8 cellular contexts compared by ENCODE assay signal in genomic region chr1:243842978-243843490, GRCh38. TPM values are rescaled to one million over a fixed set of nuclear protein-coding genes. Genes with fewer than 3 reads are reported as not detected.
DNase-seq lines count a peak whose midpoint lies in the region; ATAC-seq and TF ChIP-seq lines count a peak whose summit lies in the region.

No MANE protein-coding gene starts in this region.

- peak overlapping the region; percentile 21 for H3K4me3 ChIP-seq in CD4-positive, CD25-positive, alpha-beta regulatory T cell (ENCODE audit: low read depth, low read length)
- no peak overlapping the region for H3K4me3 ChIP-seq in RWPE2 (ENCODE audit: severe bottlenecking)
- H3K4me3 ChIP-seq in effector memory CD4-positive, alpha-beta T cell (ENCODE audit: insufficient read depth, low read depth, low read length, poor library complexity, severe bottlenecking) = no peak overlapping the region

- peaks cover 29 to 57% (median 36%) of the 10 kb centered on the region in 4 donors for H3K4me1 Mint-ChIP-seq in CD4-positive, CD25-positive, alpha-beta regulatory T cell
- peaks cover 17 to 27% of the 10 kb centered on the region in 2 donors for H3K4me1 Mint-ChIP-seq in natural killer cell treated with Interleukin-12 subunit alpha and Interleukin-12 subunit beta and Interleukin-15 and Interleukin-18, amount 100 ng/mL, for 72 hours (ENCODE audit: low read depth in 2 of 2)

- peak in 1 of 2 donors; percentile 19 for ATAC-seq in CD4-positive, CD25-positive, alpha-beta regulatory T cell (ENCODE audit: low read depth in 2 of 2)
- ATAC-seq in RWPE2 (ENCODE audit: low read depth) (peak; percentile 68), GM21529 (IDR thresholded peaks at IDR 0.05; ENCODE audit: unreplicated experiment) (no peak), GM18861 (IDR thresholded peaks at IDR 0.05; ENCODE audit: unreplicated experiment) (no peak)
- peak in 1 of 2 donors; percentile 59 for ATAC-seq in natural killer cell treated with Interleukin-12 subunit alpha and Interleukin-12 subunit beta and Interleukin-15 and Interleukin-18, amount 100 ng/mL, for 72 hours

- peaks cover 0 to 2% (median 0%) of the 10 kb centered on the region in 7 donors for H3K9me3 Mint-ChIP-seq in CD4-positive, CD25-positive, alpha-beta regulatory T cell
- no peaks in the 10 kb centered on the region for H3K9me3 Mint-ChIP-seq in natural killer cell treated with Interleukin-12 subunit alpha and Interleukin-12 subunit beta and Interleukin-15 and Interleukin-18, amount 100 ng/mL, for 72 hours

- peak overlapping the region; percentile 52 for H3K27ac ChIP-seq in CD4-positive, CD25-positive, alpha-beta regulatory T cell (ENCODE audit: insufficient read depth, low read length, poor library complexity, severe bottlenecking)
- H3K27ac ChIP-seq in RWPE2 (ENCODE audit: poor library complexity, severe bottlenecking) = peak overlapping the region; percentile 45
- peak overlapping the region; percentile 49 for H3K27ac ChIP-seq in effector memory CD4-positive, alpha-beta T cell (ENCODE audit: insufficient read depth, low read length, poor library complexity, severe bottlenecking)
- no peak overlapping the region for H3K27ac ChIP-seq in substantia nigra (ENCODE audit: low read depth, low read length, poor library complexity, severe bottlenecking)

- H3K27me3 Mint-ChIP-seq in CD4-positive, CD25-positive, alpha-beta regulatory T cell = no peaks in the 10 kb centered on the region
- H3K27me3 Mint-ChIP-seq in natural killer cell treated with Interleukin-12 subunit alpha and Interleukin-12 subunit beta and Interleukin-15 and Interleukin-18, amount 100 ng/mL, for 72 hours = no peaks in the 10 kb centered on the region

- peaks cover 21% of the 10 kb centered on the region for H3K4me1 ChIP-seq in CD4-positive, CD25-positive, alpha-beta regulatory T cell (ENCODE audit: control insufficient read depth, insufficient read depth, low read length, poor library complexity, severe bottlenecking)
- peaks cover 8% of the 10 kb centered on the region for H3K4me1 ChIP-seq in RWPE2 (ENCODE audit: insufficient read depth, poor library complexity, severe bottlenecking)
- H3K4me1 ChIP-seq in effector memory CD4-positive, alpha-beta T cell (ENCODE audit: control insufficient read depth, insufficient read depth, low read length, poor library complexity, severe bottlenecking) = peaks cover 19% of the 10 kb centered on the region

- TF ChIP-seq CTCF in RWPE2 (IDR thresholded peaks at IDR 0.05; ENCODE audit: poor library complexity, severe bottlenecking) = no peak

- H3K9me3 ChIP-seq in CD4-positive, CD25-positive, alpha-beta regulatory T cell (ENCODE audit: control insufficient read depth in 2 of 2, low read length in 2 of 2) = no peaks in the 10 kb centered on the region
- no peaks in the 10 kb centered on the region for H3K9me3 ChIP-seq in RWPE2 (ENCODE audit: severe bottlenecking)
- H3K9me3 ChIP-seq in effector memory CD4-positive, alpha-beta T cell (ENCODE audit: control insufficient read depth, low read length) = no peaks in the 10 kb centered on the region

- no peaks in the 10 kb centered on the region for H3K27me3 ChIP-seq in CD4-positive, CD25-positive, alpha-beta regulatory T cell (ENCODE audit: control insufficient read depth, insufficient read depth, low read length)
- H3K27me3 ChIP-seq in RWPE2 (ENCODE audit: insufficient read depth, poor library complexity, severe bottlenecking) = no peaks in the 10 kb centered on the region
- no peaks in the 10 kb centered on the region for H3K27me3 ChIP-seq in effector memory CD4-positive, alpha-beta T cell (replicated peaks; ENCODE audit: control insufficient read depth, insufficient read depth, low read length, poor library complexity, severe bottlenecking)

- no peaks in the 10 kb centered on the region for H3K36me3 ChIP-seq in CD4-positive, CD25-positive, alpha-beta regulatory T cell (ENCODE audit: control insufficient read depth, insufficient read depth, low read length)
- no peaks in the 10 kb centered on the region for H3K36me3 ChIP-seq in RWPE2 (ENCODE audit: low read depth)
- H3K36me3 ChIP-seq in effector memory CD4-positive, alpha-beta T cell (ENCODE audit: control insufficient read depth, insufficient read depth, low read length) = no peaks in the 10 kb centered on the region

- H3K36me3 Mint-ChIP-seq in CD4-positive, CD25-positive, alpha-beta regulatory T cell = no peaks in the 10 kb centered on the region
- no peaks in the 10 kb centered on the region for H3K36me3 Mint-ChIP-seq in natural killer cell treated with Interleukin-12 subunit alpha and Interleukin-12 subunit beta and Interleukin-15 and Interleukin-18, amount 100 ng/mL, for 72 hours

- H3K27ac Mint-ChIP-seq in CD4-positive, CD25-positive, alpha-beta regulatory T cell = peak overlapping the region in 1 of 3 donors; percentile 15
- H3K27ac Mint-ChIP-seq in natural killer cell treated with Interleukin-12 subunit alpha and Interleukin-12 subunit beta and Interleukin-15 and Interleukin-18, amount 100 ng/mL, for 72 hours = peak overlapping the region; percentile 35 to 47

- DNase-seq in CD4-positive, CD25-positive, alpha-beta regulatory T cell = no peak
- DNase-seq in RWPE2 (ENCODE audit: low spot score) = no peak
- no peak for DNase-seq in effector memory CD4-positive, alpha-beta T cell
- no peak for DNase-seq in natural killer cell treated with Interleukin-12 subunit alpha and Interleukin-12 subunit beta and Interleukin-15 and Interleukin-18, amount 100 ng/mL, for 72 hours (ENCODE audit: low spot score)
- DNase-seq in NCI-H1694 (lab: John Stamatoyannopoulos, UW) = no peak
- DNase-seq in substantia nigra (lab: John Stamatoyannopoulos, UW) = no peak

- peak overlapping the region in 3 of 4 donors; percentile 0 to 51 (median 51) for H3K4me3 Mint-ChIP-seq in CD4-positive, CD25-positive, alpha-beta regulatory T cell
- peak overlapping the region; percentile 54 for H3K4me3 Mint-ChIP-seq in natural killer cell treated with Interleukin-12 subunit alpha and Interleukin-12 subunit beta and Interleukin-15 and Interleukin-18, amount 100 ng/mL, for 72 hours

RNA-seq across cellular contexts. Expression of gene AKT3, which starts 7.0 kb away (rescaled TPM):
- 84.2 TPM for total RNA-seq in CD4-positive, CD25-positive, alpha-beta regulatory T cell
- polyA plus RNA-seq in CD4-positive, CD25-positive, alpha-beta regulatory T cell = 1 to 10 TPM in 3 of 4 donors, under 1 TPM in 1; 0.81 to 3.0 (median 2.3) TPM
- total RNA-seq in natural killer cell treated with Interleukin-12 subunit alpha and Interleukin-12 subunit beta and Interleukin-15 and Interleukin-18, amount 100 ng/mL, for 72 hours = 10 to 100 TPM; 38.1 to 41.8 TPM
